1 cellular context compared by ENCODE assay signal in the genomic region with DNA sequence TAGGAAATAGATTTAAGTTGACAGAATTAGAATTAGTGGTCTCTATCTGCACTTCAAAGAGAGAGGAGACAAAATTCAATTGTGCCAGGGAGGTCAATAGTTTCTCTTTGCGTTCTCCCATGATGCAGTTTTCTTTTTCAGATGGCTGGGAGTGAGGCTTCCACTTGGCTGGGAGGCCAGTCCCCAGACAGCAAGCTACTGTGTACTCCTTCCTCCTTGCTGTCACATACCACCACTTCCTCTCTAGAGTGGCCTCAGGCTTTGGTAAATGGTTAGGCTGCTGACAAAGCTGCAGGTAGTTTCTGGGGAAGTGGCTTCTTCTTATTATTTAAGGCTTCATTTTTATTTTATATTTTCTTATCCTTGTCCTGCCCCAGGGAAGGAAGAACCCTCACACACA.
TF ChIP-seq lines count a peak whose summit lies in the region.

No MANE protein-coding gene starts in this region.

TF ChIP-seq in K562, 482 proteins besides CTCF, POLR2A, EP300 and RAD21 (continued from another document):
- TF ChIP-seq FOXP4 (CRISPR knock-in tag; IDR thresholded peaks at IDR 0.05; ENCODE audit: borderline replicate concordance), result no peak
